In the genomic region with DNA sequence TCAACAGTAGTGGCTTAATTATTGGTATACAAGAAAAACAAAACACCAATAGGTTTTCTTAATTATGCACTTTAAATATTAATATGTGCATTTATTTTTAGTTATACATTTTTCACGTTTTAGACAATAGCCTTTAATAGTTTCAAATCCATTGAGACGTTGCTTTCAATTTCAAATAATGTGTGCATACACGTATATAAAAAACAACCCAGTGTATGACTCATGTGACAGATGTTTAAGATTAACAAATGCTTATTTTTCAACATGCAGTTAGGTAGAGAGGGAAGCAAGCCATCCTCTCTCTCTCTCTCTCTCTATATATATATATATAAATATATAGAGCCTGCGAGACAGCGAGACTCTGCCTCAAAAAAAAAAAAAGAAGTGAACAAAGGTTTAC, we compare ENCODE assay signal across 1 cellular context.
TF ChIP-seq lines count a peak whose summit lies in the region.

No MANE protein-coding gene starts in this region.

TF ChIP-seq in K562, 482 proteins besides CTCF, POLR2A, EP300 and RAD21:
- TF ChIP-seq, protein P1, sequence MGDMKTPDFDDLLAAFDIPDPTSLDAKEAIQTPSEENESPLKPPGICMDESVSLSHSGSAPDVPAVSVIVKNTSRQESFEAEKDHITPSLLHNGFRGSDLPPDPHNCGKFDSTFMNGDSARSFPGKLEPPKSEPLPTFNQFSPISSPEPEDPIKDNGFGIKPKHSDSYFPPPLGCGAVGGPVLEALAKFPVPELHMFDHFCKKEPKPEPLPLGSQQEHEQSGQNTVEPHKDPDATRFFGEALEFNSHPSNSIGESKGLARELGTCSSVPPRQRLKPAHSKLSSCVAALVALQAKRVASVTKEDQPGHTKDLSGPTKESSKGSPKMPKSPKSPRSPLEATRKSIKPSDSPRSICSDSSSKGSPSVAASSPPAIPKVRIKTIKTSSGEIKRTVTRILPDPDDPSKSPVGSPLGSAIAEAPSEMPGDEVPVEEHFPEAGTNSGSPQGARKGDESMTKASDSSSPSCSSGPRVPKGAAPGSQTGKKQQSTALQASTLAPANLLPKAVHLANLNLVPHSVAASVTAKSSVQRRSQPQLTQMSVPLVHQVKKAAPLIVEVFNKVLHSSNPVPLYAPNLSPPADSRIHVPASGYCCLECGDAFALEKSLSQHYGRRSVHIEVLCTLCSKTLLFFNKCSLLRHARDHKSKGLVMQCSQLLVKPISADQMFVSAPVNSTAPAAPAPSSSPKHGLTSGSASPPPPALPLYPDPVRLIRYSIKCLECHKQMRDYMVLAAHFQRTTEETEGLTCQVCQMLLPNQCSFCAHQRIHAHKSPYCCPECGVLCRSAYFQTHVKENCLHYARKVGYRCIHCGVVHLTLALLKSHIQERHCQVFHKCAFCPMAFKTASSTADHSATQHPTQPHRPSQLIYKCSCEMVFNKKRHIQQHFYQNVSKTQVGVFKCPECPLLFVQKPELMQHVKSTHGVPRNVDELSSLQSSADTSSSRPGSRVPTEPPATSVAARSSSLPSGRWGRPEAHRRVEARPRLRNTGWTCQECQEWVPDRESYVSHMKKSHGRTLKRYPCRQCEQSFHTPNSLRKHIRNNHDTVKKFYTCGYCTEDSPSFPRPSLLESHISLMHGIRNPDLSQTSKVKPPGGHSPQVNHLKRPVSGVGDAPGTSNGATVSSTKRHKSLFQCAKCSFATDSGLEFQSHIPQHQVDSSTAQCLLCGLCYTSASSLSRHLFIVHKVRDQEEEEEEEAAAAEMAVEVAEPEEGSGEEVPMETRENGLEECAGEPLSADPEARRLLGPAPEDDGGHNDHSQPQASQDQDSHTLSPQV (IDR thresholded peaks at IDR 0.05): 0 out of 2 replicates have a peak, but pooled peaks have one; percentile 31
- TF ChIP-seq PYGO2 (tag; IDR thresholded peaks at IDR 0.05) (no peak), MYBL2 (IDR thresholded peaks at IDR 0.05; ENCODE audit: low read depth) (peak; percentile 64; the same call in 1 of the 2 replicates), MYBL2 (CRISPR knock-in tag; IDR thresholded peaks at IDR 0.05; ENCODE audit: borderline replicate concordance) (no peak), FOSL1 (tag; conservative IDR thresholded peaks at IDR 0.05) (peak; percentile 83), NFE2L1 (tag; IDR thresholded peaks at IDR 0.05; ENCODE audit: borderline replicate concordance, low read depth) (no peak), ARID1B (IDR thresholded peaks at IDR 0.05) (peak; percentile 54; the same call in 1 of the 2 replicates), ZNF253 (CRISPR knock-in tag; conservative IDR thresholded peaks at IDR 0.05) (no peak), ZC3H11A (IDR thresholded peaks at IDR 0.05; ENCODE audit: low read depth, low read length) (no peak), FOXA1 (IDR thresholded peaks at IDR 0.05; ENCODE audit: borderline replicate concordance) (no peak), JUND (IDR thresholded peaks at IDR 0.05; ENCODE audit: borderline replicate concordance, low read depth, low read length) (peak; percentile 82), JUND (tag; IDR thresholded peaks at IDR 0.05; ENCODE audit: borderline replicate concordance, low read depth, low read length) (peak; percentile 55; the same call in 1 of the 3 replicates), ZNF174 (CRISPR knock-in tag; IDR thresholded peaks at IDR 0.05) (no peak), MYC (IDR thresholded peaks at IDR 0.05; ENCODE audit: low read depth, low read length) (0 out of 2 replicates have a peak, but pooled peaks have one; percentile 14), MYC (CRISPR knock-in tag; IDR thresholded peaks at IDR 0.05; ENCODE audit: borderline replicate concordance, low read depth) (no peak), JUN (IDR thresholded peaks at IDR 0.05; ENCODE audit: borderline replicate concordance, low read depth, low read length) (0 out of 2 replicates have a peak, but pooled peaks have one; percentile 43), JUN (CRISPR knock-in tag; IDR thresholded peaks at IDR 0.05; ENCODE audit: borderline replicate concordance) (no peak), TEAD4 (IDR thresholded peaks at IDR 0.05; ENCODE audit: low read length) (0 out of 2 replicates have a peak, but pooled peaks have one; percentile 18), TEAD4 (CRISPR knock-in tag; IDR thresholded peaks at IDR 0.05; ENCODE audit: borderline replicate concordance) (no peak), ELF4 (CRISPR knock-in tag; IDR thresholded peaks at IDR 0.05) (no peak), SREBF1 (IDR thresholded peaks at IDR 0.05; ENCODE audit: borderline replicate concordance, low read depth, low read length) (no peak), TGIF2 (CRISPR knock-in tag; IDR thresholded peaks at IDR 0.05) (no peak), SP1 (CRISPR knock-in tag; IDR thresholded peaks at IDR 0.05) (no peak), FOXM1 (IDR thresholded peaks at IDR 0.05; ENCODE audit: low read depth) (peak; percentile 48; the same call in 1 of the 2 replicates), FOXM1 (CRISPR knock-in tag; IDR thresholded peaks at IDR 0.05; ENCODE audit: low read depth) (no peak), SMARCE1 (IDR thresholded peaks at IDR 0.05) (peak; percentile 49; the same call in 1 of the 2 replicates)
- TF ChIP-seq, protein P2, sequence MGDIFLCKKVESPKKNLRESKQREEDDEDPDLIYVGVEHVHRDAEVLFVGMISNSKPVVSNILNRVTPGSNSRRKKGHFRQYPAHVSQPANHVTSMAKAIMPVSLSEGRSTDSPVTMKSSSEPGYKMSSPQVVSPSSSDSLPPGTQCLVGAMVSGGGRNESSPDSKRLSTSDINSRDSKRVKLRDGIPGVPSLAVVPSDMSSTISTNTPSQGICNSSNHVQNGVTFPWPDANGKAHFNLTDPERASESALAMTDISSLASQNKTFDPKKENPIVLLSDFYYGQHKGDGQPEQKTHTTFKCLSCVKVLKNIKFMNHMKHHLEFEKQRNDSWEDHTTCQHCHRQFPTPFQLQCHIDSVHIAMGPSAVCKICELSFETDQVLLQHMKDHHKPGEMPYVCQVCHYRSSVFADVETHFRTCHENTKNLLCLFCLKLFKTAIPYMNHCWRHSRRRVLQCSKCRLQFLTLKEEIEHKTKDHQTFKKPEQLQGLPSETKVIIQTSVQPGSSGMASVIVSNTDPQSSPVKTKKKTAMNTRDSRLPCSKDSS (IDR thresholded peaks at IDR 0.05; ENCODE audit: low read depth, partially characterized antibody): no peak
- TF ChIP-seq, protein P3, sequence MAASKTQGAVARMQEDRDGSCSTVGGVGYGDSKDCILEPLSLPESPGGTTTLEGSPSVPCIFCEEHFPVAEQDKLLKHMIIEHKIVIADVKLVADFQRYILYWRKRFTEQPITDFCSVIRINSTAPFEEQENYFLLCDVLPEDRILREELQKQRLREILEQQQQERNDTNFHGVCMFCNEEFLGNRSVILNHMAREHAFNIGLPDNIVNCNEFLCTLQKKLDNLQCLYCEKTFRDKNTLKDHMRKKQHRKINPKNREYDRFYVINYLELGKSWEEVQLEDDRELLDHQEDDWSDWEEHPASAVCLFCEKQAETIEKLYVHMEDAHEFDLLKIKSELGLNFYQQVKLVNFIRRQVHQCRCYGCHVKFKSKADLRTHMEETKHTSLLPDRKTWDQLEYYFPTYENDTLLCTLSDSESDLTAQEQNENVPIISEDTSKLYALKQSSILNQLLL (CRISPR knock-in tag; IDR thresholded peaks at IDR 0.05; ENCODE audit: borderline replicate concordance): no peak
- TF ChIP-seq, protein P4, sequence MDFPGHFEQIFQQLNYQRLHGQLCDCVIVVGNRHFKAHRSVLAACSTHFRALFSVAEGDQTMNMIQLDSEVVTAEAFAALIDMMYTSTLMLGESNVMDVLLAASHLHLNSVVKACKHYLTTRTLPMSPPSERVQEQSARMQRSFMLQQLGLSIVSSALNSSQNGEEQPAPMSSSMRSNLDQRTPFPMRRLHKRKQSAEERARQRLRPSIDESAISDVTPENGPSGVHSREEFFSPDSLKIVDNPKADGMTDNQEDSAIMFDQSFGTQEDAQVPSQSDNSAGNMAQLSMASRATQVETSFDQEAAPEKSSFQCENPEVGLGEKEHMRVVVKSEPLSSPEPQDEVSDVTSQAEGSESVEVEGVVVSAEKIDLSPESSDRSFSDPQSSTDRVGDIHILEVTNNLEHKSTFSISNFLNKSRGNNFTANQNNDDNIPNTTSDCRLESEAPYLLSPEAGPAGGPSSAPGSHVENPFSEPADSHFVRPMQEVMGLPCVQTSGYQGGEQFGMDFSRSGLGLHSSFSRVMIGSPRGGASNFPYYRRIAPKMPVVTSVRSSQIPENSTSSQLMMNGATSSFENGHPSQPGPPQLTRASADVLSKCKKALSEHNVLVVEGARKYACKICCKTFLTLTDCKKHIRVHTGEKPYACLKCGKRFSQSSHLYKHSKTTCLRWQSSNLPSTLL (IDR thresholded peaks at IDR 0.05): no peak
- TF ChIP-seq, protein P5, sequence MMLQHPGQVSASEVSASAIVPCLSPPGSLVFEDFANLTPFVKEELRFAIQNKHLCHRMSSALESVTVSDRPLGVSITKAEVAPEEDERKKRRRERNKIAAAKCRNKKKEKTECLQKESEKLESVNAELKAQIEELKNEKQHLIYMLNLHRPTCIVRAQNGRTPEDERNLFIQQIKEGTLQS (IDR thresholded peaks at IDR 0.05): peak; percentile 78
- TF ChIP-seq, protein P5 (CRISPR knock-in tag; conservative IDR thresholded peaks at IDR 0.05): no peak
